ENCODE assay signal across 13 cellular contexts in genomic region chr11:66251811-66252210, GRCh38. TPM values are rescaled to one million over a fixed set of nuclear protein-coding genes. Genes with fewer than 3 reads are reported as not detected.
A peak's percentile ranks its signal among the peaks of the same experiment; 100 is the strongest.
DNase-seq lines count a peak whose midpoint lies in the region; TF ChIP-seq lines count a peak whose summit lies in the region.
"Had no signal": no experiment of that assay in that cellular context is flagged by ENCODE, and none has a peak within 500 bp of the region (broad histone marks: within the 10 kb centered on the region; RNA-seq: fewer than 3 reads in every experiment).

No MANE protein-coding gene starts in this region.

- H3K4me3 Mint-ChIP-seq in activated naive CD4-positive, alpha-beta T cell treated with anti-CD3 and anti-CD28 coated beads, Interleukin-2, amount 50 U/mL, for 24 hours = no peak overlapping the region
- peak overlapping the region in 1 of 4 donors; percentile 77 for H3K4me3 Mint-ChIP-seq in IgD-negative memory B cell

- H3K36me3 Mint-ChIP-seq in activated naive CD4-positive, alpha-beta T cell treated with anti-CD3 and anti-CD28 coated beads, Interleukin-2, amount 50 U/mL, for 24 hours = peaks cover 2% of the 10 kb centered on the region
- no peaks in the 10 kb centered on the region for H3K36me3 Mint-ChIP-seq in IgD-negative memory B cell

- TF ChIP-seq CTCF in GM13976 (IDR thresholded peaks at IDR 0.05; ENCODE audit: borderline replicate concordance, control extremely low read depth, extremely low read depth, insufficient read depth, missing control alignments) = no peak

- H3K27me3 Mint-ChIP-seq in activated naive CD4-positive, alpha-beta T cell treated with anti-CD3 and anti-CD28 coated beads, Interleukin-2, amount 50 U/mL, for 24 hours = no peaks in the 10 kb centered on the region
- H3K27me3 Mint-ChIP-seq in IgD-negative memory B cell = no peaks in the 10 kb centered on the region

- DNase-seq in activated naive CD4-positive, alpha-beta T cell (lab: John Stamatoyannopoulos, UW) = no peak
- DNase-seq in cerebellum (ENCODE audit: low spot score) (peak; percentile 66), superior temporal gyrus (ENCODE audit: extremely low spot score) (peak; percentile 12), GM13976 (ENCODE audit: low spot score) (no peak), nucleus accumbens (lab: John Stamatoyannopoulos, UW) (no peak)
- DNase-seq in stimulated activated CD4-positive, alpha-beta T cell treated with anti-CD3 and anti-CD28 coated beads, Interleukin-4, amount 100 ng/mL, for 1 hour = no peak
- DNase-seq: ACHN, DMS153, EL, NCI-H1930, NCI-H524 had no signal

- peak overlapping the region; percentile 11 for H3K27ac Mint-ChIP-seq in activated naive CD4-positive, alpha-beta T cell treated with anti-CD3 and anti-CD28 coated beads, Interleukin-2, amount 50 U/mL, for 24 hours
- peak overlapping the region in 2 of 3 donors; percentile 63 to 73 for H3K27ac Mint-ChIP-seq in IgD-negative memory B cell

- peaks cover 24% of the 10 kb centered on the region for H3K4me1 Mint-ChIP-seq in activated naive CD4-positive, alpha-beta T cell treated with anti-CD3 and anti-CD28 coated beads, Interleukin-2, amount 50 U/mL, for 24 hours
- peaks cover 9 to 11% (median 11%) of the 10 kb centered on the region in 3 donors for H3K4me1 Mint-ChIP-seq in IgD-negative memory B cell

- in situ Hi-C loops in GM13976 (cut with MboI; ENCODE audit: low sequenced_read_pairs, unreplicated experiment) = no loop called here

- no peaks in the 10 kb centered on the region for H3K9me3 Mint-ChIP-seq in activated naive CD4-positive, alpha-beta T cell treated with anti-CD3 and anti-CD28 coated beads, Interleukin-2, amount 50 U/mL, for 24 hours
- H3K9me3 Mint-ChIP-seq in IgD-negative memory B cell = no peaks in the 10 kb centered on the region

RNA-seq across cellular contexts. Expression of gene KLC2, which starts 5.7 kb away (rescaled TPM):
- 13.6 TPM for polyA plus RNA-seq in IgD-negative memory B cell
- total RNA-seq in cerebellum = 25.0 TPM

RNA-seq across cellular contexts. Expression of gene RAB1B, which starts 16.6 kb away (rescaled TPM):
- 14.8 TPM for polyA plus RNA-seq in IgD-negative memory B cell
- 25.9 TPM for total RNA-seq in cerebellum

RNA-seq across cellular contexts. Expression of gene CNIH2, which starts 26.2 kb away (rescaled TPM):
- polyA plus RNA-seq in IgD-negative memory B cell = not detected
- total RNA-seq in cerebellum = 36.8 TPM

RNA-seq across cellular contexts. Expression of gene YIF1A, which starts 37.1 kb away (rescaled TPM):
- polyA plus RNA-seq in IgD-negative memory B cell = 72.5 TPM
- total RNA-seq in cerebellum = 28.1 TPM

RNA-seq across cellular contexts. Expression of gene TMEM151A, which starts 39.9 kb away (rescaled TPM):
- polyA plus RNA-seq in IgD-negative memory B cell = not detected
- 6.4 TPM for total RNA-seq in cerebellum

Comparison
In these comparisons a context has a peak if more than half of its experiments do, and no peak if none do; other contexts are left out.
1. DNase-seq: peak in cerebellum (single experiment) and superior temporal gyrus (single experiment); none in activated naive CD4-positive, alpha-beta T cell (0 of 4), stimulated activated CD4-positive, alpha-beta T cell treated with anti-CD3 and anti-CD28 coated beads, Interleukin-4, amount 100 ng/mL, for 1 hour (single experiment), GM13976 (single experiment) and nucleus accumbens (0 of 56).